Comparison of ENCODE assay signal across 28 cellular contexts in the genomic region with DNA sequence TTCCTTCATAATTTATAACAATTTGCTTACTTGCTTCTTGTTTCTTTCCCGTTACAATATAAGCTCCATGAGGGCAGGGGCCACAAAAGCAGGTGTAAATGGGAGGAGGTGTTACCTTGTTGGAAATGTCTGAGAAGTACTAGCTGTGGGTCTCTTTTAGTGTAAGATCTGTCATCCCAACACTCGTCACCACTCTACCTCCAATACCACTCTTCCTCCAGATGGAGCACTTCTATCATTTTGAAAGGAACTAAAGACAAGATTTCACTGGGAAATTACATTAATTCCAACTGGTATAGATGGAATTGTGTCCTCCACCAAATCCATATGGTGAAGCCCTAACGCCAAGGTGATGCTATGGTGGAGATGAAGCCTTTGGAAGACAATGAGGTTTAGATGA. TPM values are rescaled to one million over a fixed set of nuclear protein-coding genes. Genes with fewer than 3 reads are reported as not detected.
A peak's percentile ranks its signal among the peaks of the same experiment; 100 is the strongest.
DNase-seq lines count a peak whose midpoint lies in the region; ATAC-seq and TF ChIP-seq lines count a peak whose summit lies in the region.
"Had no signal": no experiment of that assay in that cellular context is flagged by ENCODE, and none has a peak within 500 bp of the region (broad histone marks: within the 10 kb centered on the region; RNA-seq: fewer than 3 reads in every experiment).

No MANE protein-coding gene starts in this region.

- H3K36me3 Mint-ChIP-seq in activated T-helper 17 cell treated with anti-CD3 and anti-CD28 coated beads, Interleukin-2, amount 50 U/mL, for 72 hours (ENCODE audit: low read depth) = peaks cover 60% of the 10 kb centered on the region
- H3K36me3 Mint-ChIP-seq in CD4-positive, alpha-beta T cell (ENCODE audit: low read depth) = peaks cover 51% of the 10 kb centered on the region

- peak; percentile 26 for TF ChIP-seq RAD21 in HCT116 (IDR thresholded peaks at IDR 0.05; ENCODE audit: low read depth)

- H3K27ac Mint-ChIP-seq in activated T-helper 17 cell treated with anti-CD3 and anti-CD28 coated beads, Interleukin-2, amount 50 U/mL, for 72 hours = peak overlapping the region; percentile 39
- H3K27ac Mint-ChIP-seq in CD4-positive, alpha-beta T cell = no peak overlapping the region
- H3K27ac Mint-ChIP-seq: activated CD4-positive, alpha-beta memory T cell treated with anti-CD3 and anti-CD28 coated beads for 36 hours; activated T-cell treated with anti-CD3 and anti-CD28 coated beads, Interleukin-2, amount 50 U/mL, for 72 hours; nephron; stimulated activated memory B cell treated with anti-CD40 and anti-IgM and Interleukin-4, amounts not matched to agents 10 μg/mL and 1 μg/mL and 100 μg/mL, for 72 hours had no signal

- peak; percentile 14; the same call in 1 of the 2 replicates for TF ChIP-seq CTCF in AG04450 (IDR thresholded peaks at IDR 0.05; ENCODE audit: low read depth, low read length)
- peak in 1 of 3 experiments; percentile 26; a peak in 2 of 6 replicates for TF ChIP-seq CTCF in HCT116 (IDR thresholded peaks at IDR 0.05 in 2 of 3, conservative IDR thresholded peaks at IDR 0.05 in 1 of 3; ENCODE audit: borderline replicate concordance in 1 of 3, insufficient read depth in 1 of 3, low read depth in 2 of 3, low read length in 2 of 3)
- TF ChIP-seq CTCF in epithelial cell of esophagus (IDR thresholded peaks at IDR 0.05; ENCODE audit: insufficient read depth, low read depth, low read length, missing control alignments) = peak; percentile 30
- no peak for TF ChIP-seq CTCF in CD4-positive, alpha-beta T cell (IDR thresholded peaks at IDR 0.05)

- no peaks in the 10 kb centered on the region for H3K9me3 ChIP-seq in AG04450 (ENCODE audit: control insufficient read depth, insufficient read depth, low read length)
- no peaks in the 10 kb centered on the region for H3K9me3 ChIP-seq in HCT116 (ENCODE audit: control insufficient read depth in 1 of 2, insufficient read depth in 1 of 2, low read depth in 1 of 2, low read length in 2 of 2)
- H3K9me3 ChIP-seq in CD4-positive, alpha-beta T cell (ENCODE audit: control insufficient read depth, low read length) = no peaks in the 10 kb centered on the region
- H3K9me3 ChIP-seq: esophagus muscularis mucosa, upper lobe of left lung had no signal

- H2AFZ ChIP-seq in HCT116 (ENCODE audit: low read depth, low read length, poor library complexity, severe bottlenecking) = no peak overlapping the region
- H2AFZ ChIP-seq: PC-9 had no signal

- H3K27ac ChIP-seq in AG04450 (ENCODE audit: low read depth, low read length) (no peak overlapping the region), HCT116 (ENCODE audit: low read depth, low read length) (no peak overlapping the region)
- no peak overlapping the region for H3K27ac ChIP-seq in CD4-positive, alpha-beta T cell (ENCODE audit: low read depth, low read length)
- H3K27ac ChIP-seq: esophagus muscularis mucosa, PC-9, upper lobe of left lung had no signal

- ATAC-seq in HCT116 (no peak), GM21423 (IDR thresholded peaks at IDR 0.05; ENCODE audit: unreplicated experiment) (no peak)
- no peak for ATAC-seq in activated T-helper 17 cell treated with anti-CD3 and anti-CD28 coated beads, Interleukin-2, amount 50 U/mL, for 72 hours (replicated peaks)
- ATAC-seq in CD4-positive, alpha-beta T cell (ENCODE audit: poor library complexity) = no peak
- ATAC-seq: activated T-cell treated with anti-CD3 and anti-CD28 coated beads, Interleukin-2, amount 50 U/mL, for 72 hours; left cardiac atrium; Right ventricle myocardium inferior; SK-N-SH treated with all-trans-retinoic acid at 6 μM for 48 hours; stimulated activated memory B cell treated with anti-CD40 and anti-IgM and Interleukin-4, amounts not matched to agents 10 μg/mL and 1 μg/mL and 100 μg/mL, for 72 hours had no signal

- H3K79me2 ChIP-seq in HCT116 (ENCODE audit: insufficient read depth, low read length) = no peaks in the 10 kb centered on the region

- no peak overlapping the region for H3K4me3 ChIP-seq in AG04450 (ENCODE audit: low read depth, low read length)
- H3K4me3 ChIP-seq in HCT116 (replicated peaks in 1 of 2; ENCODE audit: low read depth in 1 of 2, low read length in 2 of 2) = no peak overlapping the region
- H3K4me3 ChIP-seq in epithelial cell of esophagus (ENCODE audit: low read length) = no peak overlapping the region
- H3K4me3 ChIP-seq: esophagus muscularis mucosa, PC-9, upper lobe of left lung had no signal

- no peaks in the 10 kb centered on the region for H3K9me3 Mint-ChIP-seq in activated T-helper 17 cell treated with anti-CD3 and anti-CD28 coated beads, Interleukin-2, amount 50 U/mL, for 72 hours
- H3K9me3 Mint-ChIP-seq in CD4-positive, alpha-beta T cell = no peaks in the 10 kb centered on the region
- H3K9me3 Mint-ChIP-seq: activated CD4-positive, alpha-beta memory T cell treated with anti-CD3 and anti-CD28 coated beads for 36 hours; activated T-cell treated with anti-CD3 and anti-CD28 coated beads, Interleukin-2, amount 50 U/mL, for 72 hours; nephron; stimulated activated memory B cell treated with anti-CD40 and anti-IgM and Interleukin-4, amounts not matched to agents 10 μg/mL and 1 μg/mL and 100 μg/mL, for 72 hours had no signal

- RAD21 ChIA-PET in HCT116 (lab: Charles Lee; ENCODE audit: low non-redundant PET in 1 of 2, low total read pairs in 2 of 2, uncharacterized antibody in 2 of 2, unreplicated experiment in 2 of 2) = no interaction called here

- no peak overlapping the region for H3K4me2 ChIP-seq in HCT116 (ENCODE audit: low read length)
- H3K4me2 ChIP-seq: PC-9 had no signal

- no peak overlapping the region for H3K4me3 Mint-ChIP-seq in activated T-helper 17 cell treated with anti-CD3 and anti-CD28 coated beads, Interleukin-2, amount 50 U/mL, for 72 hours
- no peak overlapping the region for H3K4me3 Mint-ChIP-seq in CD4-positive, alpha-beta T cell
- H3K4me3 Mint-ChIP-seq: activated CD4-positive, alpha-beta memory T cell treated with anti-CD3 and anti-CD28 coated beads for 36 hours; activated T-cell treated with anti-CD3 and anti-CD28 coated beads, Interleukin-2, amount 50 U/mL, for 72 hours; nephron; stimulated activated memory B cell treated with anti-CD40 and anti-IgM and Interleukin-4, amounts not matched to agents 10 μg/mL and 1 μg/mL and 100 μg/mL, for 72 hours had no signal

- H3K9ac ChIP-seq in HCT116 (ENCODE audit: low read length) = no peak overlapping the region

- H3K4me1 ChIP-seq in HCT116 (ENCODE audit: control insufficient read depth in 1 of 2, insufficient read depth in 2 of 2, low read length in 2 of 2) = no peaks in the 10 kb centered on the region

- no TSS peak for BruUV-seq in HCT116 (replicated peaks; lab: Mats Ljungman, UMichigan)

- peaks cover 3 to 4% of the 10 kb centered on the region in 2 experiments; a peak in 1 of 4 replicates for H3K36me3 ChIP-seq in HCT116 (ENCODE audit: control insufficient read depth in 1 of 2, insufficient read depth in 2 of 2, low read length in 2 of 2)

- CTCF ChIA-PET in AG04450 (lab: Charles Lee) (no interaction called here), HCT116 (lab: Charles Lee) (interaction anchor here (1.1 kb wide), 1 partner anchor 74 kb away, joined by 3 read pairs; no protein-coding TSS in a partner anchor)
- CTCF ChIA-PET in CD4-positive, alpha-beta T cell (lab: Charles Lee) = no interaction called here

- H3K27me3 ChIP-seq in AG04450 (ENCODE audit: control insufficient read depth, insufficient read depth, low read length) (no peaks in the 10 kb centered on the region), HCT116 (ENCODE audit: insufficient read depth, low read length) (no peaks in the 10 kb centered on the region)
- no peaks in the 10 kb centered on the region for H3K27me3 ChIP-seq in CD4-positive, alpha-beta T cell (ENCODE audit: control insufficient read depth, insufficient read depth, low read length)
- H3K27me3 ChIP-seq: esophagus muscularis mucosa, upper lobe of left lung had no signal

- POLR2A ChIA-PET in AG04450 (lab: Yijun Ruan, JAX) = no interaction called here
- POLR2A ChIA-PET in HCT116 (lab: Charles Lee) = no interaction called here
- POLR2A ChIA-PET in CD4-positive, alpha-beta T cell (lab: Charles Lee) = no interaction called here

- no peaks in the 10 kb centered on the region for H3K9me2 ChIP-seq in HCT116 (ENCODE audit: insufficient read depth)

- intact Hi-C loops in HCT116 (cut with micrococcal nuclease) = no loop called here
- intact Hi-C loops in CD4-positive, alpha-beta T cell (cut with DNase I, micrococcal nuclease) = no loop called here

- H3K27me3 Mint-ChIP-seq in activated T-helper 17 cell treated with anti-CD3 and anti-CD28 coated beads, Interleukin-2, amount 50 U/mL, for 72 hours = no peaks in the 10 kb centered on the region
- H3K27me3 Mint-ChIP-seq in CD4-positive, alpha-beta T cell = no peaks in the 10 kb centered on the region
- H3K27me3 Mint-ChIP-seq: activated CD4-positive, alpha-beta memory T cell treated with anti-CD3 and anti-CD28 coated beads for 36 hours; stimulated activated memory B cell treated with anti-CD40 and anti-IgM and Interleukin-4, amounts not matched to agents 10 μg/mL and 1 μg/mL and 100 μg/mL, for 72 hours had no signal

- peaks cover 13% of the 10 kb centered on the region for H3K4me1 Mint-ChIP-seq in activated T-helper 17 cell treated with anti-CD3 and anti-CD28 coated beads, Interleukin-2, amount 50 U/mL, for 72 hours
- no peaks in the 10 kb centered on the region for H3K4me1 Mint-ChIP-seq in CD4-positive, alpha-beta T cell (ENCODE audit: low read depth)
- H3K4me1 Mint-ChIP-seq: nephron; stimulated activated memory B cell treated with anti-CD40 and anti-IgM and Interleukin-4, amounts not matched to agents 10 μg/mL and 1 μg/mL and 100 μg/mL, for 72 hours had no signal

- DNase-seq in AG04450 (ENCODE audit: low read depth, low spot score) = no peak
- no peak for DNase-seq in HCT116 (ENCODE audit: low read depth, low spot score)
- no peak for DNase-seq in epithelial cell of esophagus (ENCODE audit: low read depth)
- no peak for DNase-seq in putamen (ENCODE audit: low spot score)
- DNase-seq in CD4-positive, alpha-beta T cell = no peak
- no peak for DNase-seq in anterior cingulate cortex (lab: John Stamatoyannopoulos, UW)
- DNase-seq: activated CD4-positive, alpha-beta memory T cell treated with anti-CD3 and anti-CD28 coated beads for 36 hours; activated CD4-positive, CD25-positive, alpha-beta regulatory T cell treated with anti-CD3 and anti-CD28 coated beads, Interleukin-2, amount 50 U/mL, for 72 hours; activated naive CD4-positive, alpha-beta T cell; activated T-cell treated with anti-CD3 and anti-CD28 coated beads, Interleukin-2, amount 50 U/mL, for 72 hours; DMS153; hypothalamus; left cardiac atrium; NCI-H1092 treated with DMSO at 0.1 percent for 48 hours; NCI-H1694 treated with DMSO at 0.1 percent for 48 hours; NCI-H526; NK-92 treated with Interleukin-12 subunit alpha and Interleukin-12 subunit beta, amount 100 ng/mL, for 24 hours; PC-9; substantia nigra; T-helper 2 cell; upper lobe of left lung had no signal

- no peak for TF ChIP-seq POLR2A in HCT116 (IDR thresholded peaks at IDR 0.05; ENCODE audit: borderline replicate concordance, extremely low read depth, insufficient read depth, insufficient read length)

- H4K20me1 ChIP-seq in HCT116 (ENCODE audit: insufficient read depth) = no peaks in the 10 kb centered on the region

RNA-seq across cellular contexts. Expression of a gene that starts 53.0 kb away (rescaled TPM):
- 3.6 and 5.7 TPM in 2 replicates for polyA plus RNA-seq in AG04450 (2011; rRNA removed)
- polyA minus RNA-seq in AG04450 (2011; rRNA and poly(A)+ RNA removed) = 8.2 and 11.6 TPM in 2 replicates
- total RNA-seq in HCT116 (2021; ENCODE audit: unreplicated experiment) = 8.1 TPM
- 8.3 and 8.7 TPM in 2 replicates for polyA plus RNA-seq in HCT116 (2012)
- total RNA-seq in activated T-helper 17 cell treated with anti-CD3 and anti-CD28 coated beads, Interleukin-2, amount 50 U/mL, for 72 hours = 1 to 10 TPM; 3.1 to 7.5 TPM
- total RNA-seq in CD4-positive, alpha-beta T cell = 1 to 10 TPM; 5.3 to 8.4 TPM
